ENCODE assay signal across 1 cellular context in the genomic region with DNA sequence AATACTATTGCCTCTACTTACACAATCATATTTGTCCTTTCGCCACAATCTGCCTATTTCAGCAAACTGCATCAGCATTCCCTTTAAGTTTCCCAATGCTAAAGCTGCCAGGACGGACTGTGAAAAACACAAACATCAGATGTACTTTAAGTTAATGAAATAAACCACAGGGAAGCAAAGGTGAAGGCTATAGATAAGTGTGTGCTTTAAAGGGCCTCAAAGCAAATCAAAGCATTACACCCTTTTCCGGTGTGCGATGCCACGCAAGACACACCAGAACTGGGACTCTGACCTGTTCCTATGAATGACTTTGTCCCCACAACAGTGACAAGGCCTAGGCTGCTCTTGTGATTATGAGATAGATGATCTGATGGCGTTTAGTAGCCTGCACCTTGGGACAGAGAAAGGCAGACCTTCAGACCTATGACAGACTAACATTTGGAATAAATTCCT.
TF ChIP-seq lines count a peak whose summit lies in the region.

No MANE protein-coding gene starts in this region.

TF ChIP-seq in HepG2, 621 proteins besides CTCF, POLR2A, EP300 and RAD21 (continued from another document and continues in another):
- TF ChIP-seq FOXP4 (CRISPR knock-in tag; IDR thresholded peaks at IDR 0.05), result peak; percentile 99
- TF ChIP-seq ZSCAN21 (CRISPR knock-in tag; IDR thresholded peaks at IDR 0.05; ENCODE audit: borderline replicate concordance), result 0 out of 2 replicates have a peak, but pooled peaks have one; percentile 53
- TF ChIP-seq HMG20B (CRISPR knock-in tag; conservative IDR thresholded peaks at IDR 0.05), result peak; percentile 98
- TF ChIP-seq, protein P1, sequence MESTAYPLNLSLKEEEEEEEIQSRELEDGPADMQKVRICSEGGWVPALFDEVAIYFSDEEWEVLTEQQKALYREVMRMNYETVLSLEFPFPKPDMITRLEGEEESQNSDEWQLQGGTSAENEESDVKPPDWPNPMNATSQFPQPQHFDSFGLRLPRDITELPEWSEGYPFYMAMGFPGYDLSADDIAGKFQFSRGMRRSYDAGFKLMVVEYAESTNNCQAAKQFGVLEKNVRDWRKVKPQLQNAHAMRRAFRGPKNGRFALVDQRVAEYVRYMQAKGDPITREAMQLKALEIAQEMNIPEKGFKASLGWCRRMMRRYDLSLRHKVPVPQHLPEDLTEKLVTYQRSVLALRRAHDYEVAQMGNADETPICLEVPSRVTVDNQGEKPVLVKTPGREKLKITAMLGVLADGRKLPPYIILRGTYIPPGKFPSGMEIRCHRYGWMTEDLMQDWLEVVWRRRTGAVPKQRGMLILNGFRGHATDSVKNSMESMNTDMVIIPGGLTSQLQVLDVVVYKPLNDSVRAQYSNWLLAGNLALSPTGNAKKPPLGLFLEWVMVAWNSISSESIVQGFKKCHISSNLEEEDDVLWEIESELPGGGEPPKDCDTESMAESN (CRISPR knock-in tag; conservative IDR thresholded peaks at IDR 0.05), result peak; percentile 65
- no peak for TF ChIP-seq SMAD1 (CRISPR knock-in tag; IDR thresholded peaks at IDR 0.05; ENCODE audit: borderline replicate concordance, low read depth)
- TF ChIP-seq HDAC1 (CRISPR knock-in tag; IDR thresholded peaks at IDR 0.05), result peak; percentile 83
- 0 out of 2 replicates have a peak, but pooled peaks have one; percentile 45 for TF ChIP-seq ZNF343 (CRISPR knock-in tag; IDR thresholded peaks at IDR 0.05)
- no peak for TF ChIP-seq FIP1L1 (IDR thresholded peaks at IDR 0.05; ENCODE audit: borderline replicate concordance, insufficient read depth, low read depth, low read length)
- no peak for TF ChIP-seq ZBTB38 (CRISPR knock-in tag; IDR thresholded peaks at IDR 0.05)
- no peak for TF ChIP-seq ZNF33B (CRISPR knock-in tag; IDR thresholded peaks at IDR 0.05)
- no peak for TF ChIP-seq HNRNPLL (IDR thresholded peaks at IDR 0.05; ENCODE audit: low read depth, low read length, poor library complexity, severe bottlenecking)
- TF ChIP-seq SIN3A (IDR thresholded peaks at IDR 0.05; ENCODE audit: borderline replicate concordance, low read depth, low read length), result no peak
- no peak for TF ChIP-seq THAP7 (CRISPR knock-in tag; IDR thresholded peaks at IDR 0.05)
- TF ChIP-seq, protein P2, sequence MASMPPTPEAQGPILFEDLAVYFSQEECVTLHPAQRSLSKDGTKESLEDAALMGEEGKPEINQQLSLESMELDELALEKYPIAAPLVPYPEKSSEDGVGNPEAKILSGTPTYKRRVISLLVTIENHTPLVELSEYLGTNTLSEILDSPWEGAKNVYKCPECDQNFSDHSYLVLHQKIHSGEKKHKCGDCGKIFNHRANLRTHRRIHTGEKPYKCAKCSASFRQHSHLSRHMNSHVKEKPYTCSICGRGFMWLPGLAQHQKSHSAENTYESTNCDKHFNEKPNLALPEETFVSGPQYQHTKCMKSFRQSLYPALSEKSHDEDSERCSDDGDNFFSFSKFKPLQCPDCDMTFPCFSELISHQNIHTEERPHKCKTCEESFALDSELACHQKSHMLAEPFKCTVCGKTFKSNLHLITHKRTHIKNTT (CRISPR knock-in tag; IDR thresholded peaks at IDR 0.05), result no peak
- TF ChIP-seq ZZZ3 (CRISPR knock-in tag; IDR thresholded peaks at IDR 0.05; ENCODE audit: borderline replicate concordance), result no peak
- TF ChIP-seq TMF1 (CRISPR knock-in tag; IDR thresholded peaks at IDR 0.05; ENCODE audit: low read depth), result no peak
- peak; percentile 93 for TF ChIP-seq ELF3 (CRISPR knock-in tag; IDR thresholded peaks at IDR 0.05)
- TF ChIP-seq ZC3H4 (CRISPR knock-in tag; IDR thresholded peaks at IDR 0.05; ENCODE audit: borderline replicate concordance), result no peak
- TF ChIP-seq ZNF768 (CRISPR knock-in tag; IDR thresholded peaks at IDR 0.05), result no peak
- TF ChIP-seq KLF11 (CRISPR knock-in tag; IDR thresholded peaks at IDR 0.05), result no peak
- TF ChIP-seq MIER2 (CRISPR knock-in tag; IDR thresholded peaks at IDR 0.05), result peak; percentile 74; the same call in 1 of the 2 replicates
- TF ChIP-seq, protein P3, sequence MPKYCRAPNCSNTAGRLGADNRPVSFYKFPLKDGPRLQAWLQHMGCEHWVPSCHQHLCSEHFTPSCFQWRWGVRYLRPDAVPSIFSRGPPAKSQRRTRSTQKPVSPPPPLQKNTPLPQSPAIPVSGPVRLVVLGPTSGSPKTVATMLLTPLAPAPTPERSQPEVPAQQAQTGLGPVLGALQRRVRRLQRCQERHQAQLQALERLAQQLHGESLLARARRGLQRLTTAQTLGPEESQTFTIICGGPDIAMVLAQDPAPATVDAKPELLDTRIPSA (CRISPR knock-in tag; IDR thresholded peaks at IDR 0.05; ENCODE audit: borderline replicate concordance), result no peak
- TF ChIP-seq ZBTB42 (CRISPR knock-in tag; IDR thresholded peaks at IDR 0.05), result no peak
- TF ChIP-seq ZNF576 (CRISPR knock-in tag; IDR thresholded peaks at IDR 0.05), result no peak
- peak; percentile 98 for TF ChIP-seq GATAD2A (CRISPR knock-in tag; IDR thresholded peaks at IDR 0.05)
- TF ChIP-seq FOXA3 (CRISPR knock-in tag; IDR thresholded peaks at IDR 0.05), result peak; percentile 96
- no peak for TF ChIP-seq NAIF1 (CRISPR knock-in tag; IDR thresholded peaks at IDR 0.05; ENCODE audit: borderline replicate concordance)
- peak; percentile 97 for TF ChIP-seq KDM6A (CRISPR knock-in tag; IDR thresholded peaks at IDR 0.05; ENCODE audit: low read depth)
- 0 out of 2 replicates have a peak, but pooled peaks have one; percentile 21 for TF ChIP-seq SP4 (CRISPR knock-in tag; IDR thresholded peaks at IDR 0.05)
- TF ChIP-seq ZNF740 (CRISPR knock-in tag; IDR thresholded peaks at IDR 0.05), result no peak
- no peak for TF ChIP-seq ZNF724P (CRISPR knock-in tag; IDR thresholded peaks at IDR 0.05; ENCODE audit: borderline replicate concordance)
- no peak for TF ChIP-seq XRCC5 (optimal IDR thresholded peaks at IDR 0.05; ENCODE audit: low read length)
- no peak for TF ChIP-seq AKNA (CRISPR knock-in tag; IDR thresholded peaks at IDR 0.05; ENCODE audit: borderline replicate concordance)
- peak; percentile 64; the same call in 1 of the 2 replicates for TF ChIP-seq ZBTB7B (CRISPR knock-in tag; IDR thresholded peaks at IDR 0.05)
- peak; percentile 99 for TF ChIP-seq HMG20A (CRISPR knock-in tag; IDR thresholded peaks at IDR 0.05; ENCODE audit: borderline replicate concordance)
- TF ChIP-seq ZFP62 (CRISPR knock-in tag; IDR thresholded peaks at IDR 0.05), result no peak
- no peak for TF ChIP-seq ZFP41 (CRISPR knock-in tag; IDR thresholded peaks at IDR 0.05; ENCODE audit: borderline replicate concordance)
- TF ChIP-seq SRSF4 (IDR thresholded peaks at IDR 0.05; ENCODE audit: low read depth, low read length, poor library complexity, severe bottlenecking), result no peak
- TF ChIP-seq SCMH1 (CRISPR knock-in tag; IDR thresholded peaks at IDR 0.05; ENCODE audit: borderline replicate concordance), result no peak
- TF ChIP-seq HOXA5 (CRISPR knock-in tag; IDR thresholded peaks at IDR 0.05), result peak; percentile 65
- peak; percentile 86; the same call in 1 of the 2 replicates for TF ChIP-seq IRF2 (CRISPR knock-in tag; IDR thresholded peaks at IDR 0.05)
- TF ChIP-seq AGO2 (optimal IDR thresholded peaks at IDR 0.05; ENCODE audit: low read depth, low read length), result no peak
- TF ChIP-seq, protein P4, sequence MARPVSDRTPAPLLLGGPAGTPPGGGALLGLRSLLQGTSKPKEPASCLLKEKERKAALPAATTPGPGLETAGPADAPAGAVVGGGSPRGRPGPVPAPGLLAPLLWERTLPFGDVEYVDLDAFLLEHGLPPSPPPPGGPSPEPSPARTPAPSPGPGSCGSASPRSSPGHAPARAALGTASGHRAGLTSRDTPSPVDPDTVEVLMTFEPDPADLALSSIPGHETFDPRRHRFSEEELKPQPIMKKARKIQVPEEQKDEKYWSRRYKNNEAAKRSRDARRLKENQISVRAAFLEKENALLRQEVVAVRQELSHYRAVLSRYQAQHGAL (CRISPR knock-in tag; IDR thresholded peaks at IDR 0.05; ENCODE audit: not compliant biosample characterization), result no peak
- TF ChIP-seq PAWR (CRISPR knock-in tag; IDR thresholded peaks at IDR 0.05; ENCODE audit: borderline replicate concordance), result no peak
- peak; percentile 71 for TF ChIP-seq GATAD1 (CRISPR knock-in tag; IDR thresholded peaks at IDR 0.05)
- peak; percentile 45 for TF ChIP-seq SMC3 (IDR thresholded peaks at IDR 0.05; ENCODE audit: low read length)
- TF ChIP-seq ZNF235 (CRISPR knock-in tag; IDR thresholded peaks at IDR 0.05; ENCODE audit: borderline replicate concordance), result no peak
- TF ChIP-seq STAT6 (CRISPR knock-in tag; IDR thresholded peaks at IDR 0.05; ENCODE audit: borderline replicate concordance), result peak; percentile 84; the same call in 1 of the 2 replicates
- peak; percentile 30; the same call in 1 of the 3 replicates for TF ChIP-seq MXI1 (IDR thresholded peaks at IDR 0.05; ENCODE audit: borderline replicate concordance, low read depth, low read length)
